1 cellular context compared by ENCODE assay signal in the genomic region with DNA sequence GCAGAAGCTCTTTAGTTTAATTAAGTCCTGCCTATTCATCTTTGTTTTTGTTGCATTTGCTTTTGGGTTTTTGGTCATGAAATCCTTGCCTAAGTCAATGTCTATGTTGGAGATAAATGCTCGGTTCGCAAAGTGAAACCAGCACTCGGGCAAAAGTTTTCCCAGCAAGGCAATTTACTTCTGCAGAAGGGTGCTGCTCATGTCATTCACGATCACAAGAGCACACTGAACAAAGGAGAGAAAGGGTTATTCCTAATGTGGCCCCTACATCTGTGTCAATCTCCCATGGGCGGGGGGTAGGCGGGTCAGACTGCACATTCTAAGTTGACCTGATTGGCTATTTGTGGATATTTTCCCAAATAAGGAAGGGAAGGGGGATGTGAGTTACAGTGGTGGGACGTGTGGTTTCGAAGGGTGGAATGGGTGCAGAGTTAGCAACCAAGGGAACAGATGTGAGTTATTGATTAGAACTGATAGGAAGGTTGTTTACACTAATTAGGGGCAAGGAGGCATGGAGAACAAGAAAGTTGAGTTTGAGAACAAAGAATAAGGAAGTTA.
TF ChIP-seq lines count a peak whose summit lies in the region.

No MANE protein-coding gene starts in this region.

TF ChIP-seq in K562, 482 proteins besides CTCF, POLR2A, EP300 and RAD21 (continued from another document):
- TF ChIP-seq, protein P1, sequence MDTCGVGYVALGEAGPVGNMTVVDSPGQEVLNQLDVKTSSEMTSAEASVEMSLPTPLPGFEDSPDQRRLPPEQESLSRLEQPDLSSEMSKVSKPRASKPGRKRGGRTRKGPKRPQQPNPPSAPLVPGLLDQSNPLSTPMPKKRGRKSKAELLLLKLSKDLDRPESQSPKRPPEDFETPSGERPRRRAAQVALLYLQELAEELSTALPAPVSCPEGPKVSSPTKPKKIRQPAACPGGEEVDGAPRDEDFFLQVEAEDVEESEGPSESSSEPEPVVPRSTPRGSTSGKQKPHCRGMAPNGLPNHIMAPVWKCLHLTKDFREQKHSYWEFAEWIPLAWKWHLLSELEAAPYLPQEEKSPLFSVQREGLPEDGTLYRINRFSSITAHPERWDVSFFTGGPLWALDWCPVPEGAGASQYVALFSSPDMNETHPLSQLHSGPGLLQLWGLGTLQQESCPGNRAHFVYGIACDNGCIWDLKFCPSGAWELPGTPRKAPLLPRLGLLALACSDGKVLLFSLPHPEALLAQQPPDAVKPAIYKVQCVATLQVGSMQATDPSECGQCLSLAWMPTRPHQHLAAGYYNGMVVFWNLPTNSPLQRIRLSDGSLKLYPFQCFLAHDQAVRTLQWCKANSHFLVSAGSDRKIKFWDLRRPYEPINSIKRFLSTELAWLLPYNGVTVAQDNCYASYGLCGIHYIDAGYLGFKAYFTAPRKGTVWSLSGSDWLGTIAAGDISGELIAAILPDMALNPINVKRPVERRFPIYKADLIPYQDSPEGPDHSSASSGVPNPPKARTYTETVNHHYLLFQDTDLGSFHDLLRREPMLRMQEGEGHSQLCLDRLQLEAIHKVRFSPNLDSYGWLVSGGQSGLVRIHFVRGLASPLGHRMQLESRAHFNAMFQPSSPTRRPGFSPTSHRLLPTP (IDR thresholded peaks at IDR 0.05; ENCODE audit: borderline replicate concordance, extremely low read depth, insufficient read length): no peak
- TF ChIP-seq EWSR1 (IDR thresholded peaks at IDR 0.05; ENCODE audit: borderline replicate concordance, low read depth, partially characterized antibody) (no peak), KDM2B (CRISPR knock-in tag; IDR thresholded peaks at IDR 0.05) (no peak), CEBPG (CRISPR knock-in tag; IDR thresholded peaks at IDR 0.05) (no peak), CEBPG (tag; conservative IDR thresholded peaks at IDR 0.05 in 1 of 2, IDR thresholded peaks at IDR 0.05 in 1 of 2) (no peak), FOSL1 (tag; conservative IDR thresholded peaks at IDR 0.05) (no peak), TRIM24 (IDR thresholded peaks at IDR 0.05) (peak; percentile 77 to 86), DLX4 (CRISPR knock-in tag; IDR thresholded peaks at IDR 0.05) (no peak)
- TF ChIP-seq, protein P2, sequence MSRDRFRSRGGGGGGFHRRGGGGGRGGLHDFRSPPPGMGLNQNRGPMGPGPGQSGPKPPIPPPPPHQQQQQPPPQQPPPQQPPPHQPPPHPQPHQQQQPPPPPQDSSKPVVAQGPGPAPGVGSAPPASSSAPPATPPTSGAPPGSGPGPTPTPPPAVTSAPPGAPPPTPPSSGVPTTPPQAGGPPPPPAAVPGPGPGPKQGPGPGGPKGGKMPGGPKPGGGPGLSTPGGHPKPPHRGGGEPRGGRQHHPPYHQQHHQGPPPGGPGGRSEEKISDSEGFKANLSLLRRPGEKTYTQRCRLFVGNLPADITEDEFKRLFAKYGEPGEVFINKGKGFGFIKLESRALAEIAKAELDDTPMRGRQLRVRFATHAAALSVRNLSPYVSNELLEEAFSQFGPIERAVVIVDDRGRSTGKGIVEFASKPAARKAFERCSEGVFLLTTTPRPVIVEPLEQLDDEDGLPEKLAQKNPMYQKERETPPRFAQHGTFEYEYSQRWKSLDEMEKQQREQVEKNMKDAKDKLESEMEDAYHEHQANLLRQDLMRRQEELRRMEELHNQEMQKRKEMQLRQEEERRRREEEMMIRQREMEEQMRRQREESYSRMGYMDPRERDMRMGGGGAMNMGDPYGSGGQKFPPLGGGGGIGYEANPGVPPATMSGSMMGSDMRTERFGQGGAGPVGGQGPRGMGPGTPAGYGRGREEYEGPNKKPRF (IDR thresholded peaks at IDR 0.05; ENCODE audit: low read depth, low read length): no peak
- TF ChIP-seq, protein P3, sequence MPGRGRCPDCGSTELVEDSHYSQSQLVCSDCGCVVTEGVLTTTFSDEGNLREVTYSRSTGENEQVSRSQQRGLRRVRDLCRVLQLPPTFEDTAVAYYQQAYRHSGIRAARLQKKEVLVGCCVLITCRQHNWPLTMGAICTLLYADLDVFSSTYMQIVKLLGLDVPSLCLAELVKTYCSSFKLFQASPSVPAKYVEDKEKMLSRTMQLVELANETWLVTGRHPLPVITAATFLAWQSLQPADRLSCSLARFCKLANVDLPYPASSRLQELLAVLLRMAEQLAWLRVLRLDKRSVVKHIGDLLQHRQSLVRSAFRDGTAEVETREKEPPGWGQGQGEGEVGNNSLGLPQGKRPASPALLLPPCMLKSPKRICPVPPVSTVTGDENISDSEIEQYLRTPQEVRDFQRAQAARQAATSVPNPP (IDR thresholded peaks at IDR 0.05; ENCODE audit: borderline replicate concordance, insufficient read depth, insufficient read length): no peak
TF ChIP-seq in K562: peak in this region for 20.
